ENCODE assay signal across 8 cellular contexts in the genomic region with DNA sequence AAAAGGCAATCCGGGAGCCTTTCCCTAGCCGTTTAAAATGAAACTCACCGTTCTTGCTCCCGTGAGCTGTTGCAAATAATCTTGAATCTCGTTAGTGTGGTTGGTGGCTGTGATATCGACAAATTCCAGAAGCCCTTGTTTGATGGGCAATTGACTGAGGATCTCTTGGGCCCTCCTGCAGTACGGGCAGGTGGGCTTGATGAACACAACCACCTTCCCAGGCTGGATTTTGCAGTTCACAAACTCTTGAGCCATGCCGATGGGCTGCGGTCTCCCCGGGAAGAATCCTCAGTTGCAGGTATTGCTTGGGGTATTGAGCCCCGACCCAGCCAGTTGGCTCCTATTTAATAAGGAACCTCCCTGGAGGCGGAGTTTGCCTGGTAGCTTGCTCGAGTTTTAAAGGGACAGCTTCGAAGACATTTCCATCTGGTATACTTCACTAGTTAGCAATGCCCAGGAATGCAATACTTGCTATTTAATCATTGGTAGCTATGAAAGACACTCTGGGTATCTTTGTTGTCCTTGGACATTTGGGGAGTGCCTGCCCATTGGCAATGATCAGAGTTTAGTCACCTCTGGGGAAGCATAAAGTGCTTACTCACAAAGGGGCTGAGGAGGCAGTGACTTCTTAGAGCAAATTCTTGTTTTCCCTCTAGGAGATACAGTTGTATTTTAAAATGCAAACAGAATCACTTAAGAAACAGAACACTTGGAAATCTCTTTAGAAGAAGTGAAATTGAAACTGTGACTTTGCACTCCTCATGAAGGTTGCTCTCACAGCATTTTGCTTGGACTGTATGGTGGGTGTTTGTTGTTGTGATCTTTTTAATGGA. TPM values are rescaled to one million over a fixed set of nuclear protein-coding genes. Genes with fewer than 3 reads are reported as not detected.
DNase-seq lines count a peak whose midpoint lies in the region; ATAC-seq and TF ChIP-seq lines count a peak whose summit lies in the region.

A gene with protein sequence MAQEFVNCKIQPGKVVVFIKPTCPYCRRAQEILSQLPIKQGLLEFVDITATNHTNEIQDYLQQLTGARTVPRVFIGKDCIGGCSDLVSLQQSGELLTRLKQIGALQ (minus strand): TSS at position 319 of the 833 bp plus-strand sequence. CDS start 64 bp downstream, at position 255.

- no peaks in the 10 kb centered on the region for H3K36me3 ChIP-seq in SU-DHL-6 (ENCODE audit: low read length)
- no peaks in the 10 kb centered on the region for H3K36me3 ChIP-seq in body of pancreas (replicated peaks in 1 of 2; ENCODE audit: insufficient read depth in 1 of 2, low read depth in 2 of 2)

- peaks cover 5% of the 10 kb centered on the region for H3K36me3 Mint-ChIP-seq in IgD-negative memory B cell

- H3K9me2 ChIP-seq in SU-DHL-6 (replicated peaks; ENCODE audit: insufficient read depth, low read length): no peaks in the 10 kb centered on the region

- ATAC-seq in GM21717 (IDR thresholded peaks at IDR 0.05; ENCODE audit: unreplicated experiment) (peak; percentile 48), body of pancreas (peak; percentile 83)

- H3K27ac Mint-ChIP-seq in IgD-negative memory B cell: peak within 1 kb of the TSS; percentile 56 to 98 (median 97)

- H3K27ac ChIP-seq in SU-DHL-6 (ENCODE audit: low read depth, low read length) (peak within 1 kb of the TSS; percentile 32), body of pancreas (peak within 1 kb of the TSS; percentile 61 to 84 (median 73))

- H3K9ac ChIP-seq in SU-DHL-6 (ENCODE audit: low read length): peak within 1 kb of the TSS; percentile 55

- peak; percentile 21 to 66 (median 60) for TF ChIP-seq POLR2A in body of pancreas (IDR thresholded peaks at IDR 0.05)

- H3K9me3 Mint-ChIP-seq in IgD-negative memory B cell: no peaks in the 10 kb centered on the region

- H3K9me3 ChIP-seq in SU-DHL-6 (ENCODE audit: insufficient read depth, low read length): no peaks in the 10 kb centered on the region
- H3K9me3 ChIP-seq in body of pancreas: no peaks in the 10 kb centered on the region

- 0% methylated on average over 13 to 14 of the region's 14 CpGs for WGBS in body of pancreas, 2 donors

- H3K4me1 Mint-ChIP-seq in IgD-negative memory B cell: peaks cover 49 to 54% (median 50%) of the 10 kb centered on the region in 3 donors

- H3K27me3 Mint-ChIP-seq in IgD-negative memory B cell: no peaks in the 10 kb centered on the region

- H3F3A ChIP-seq in SU-DHL-6 (ENCODE audit: insufficient read depth): 0 out of 2 replicates have a peak, but pooled peaks cover 3% of the 10 kb centered on the region

- H3K4me1 ChIP-seq in body of pancreas: peaks cover 27% of the 10 kb centered on the region

- intact Hi-C loops in body of pancreas (cut with DNase I): no loop called here

- no peaks in the 10 kb centered on the region for H3K79me2 ChIP-seq in SU-DHL-6 (ENCODE audit: insufficient read depth, low read length)

- peak within 1 kb of the TSS; percentile 83 for H2AFZ ChIP-seq in SU-DHL-6 (ENCODE audit: low read depth, low read length, severe bottlenecking)

- peak within 1 kb of the TSS; percentile 81 for H3K4me3 ChIP-seq in SU-DHL-6 (ENCODE audit: insufficient read depth, low read length, poor library complexity, severe bottlenecking)
- peak within 1 kb of the TSS; percentile 45 to 60 for H3K4me3 ChIP-seq in body of pancreas

- DNase-seq in NCI-H1092 treated with DMSO at 0.1 percent for 48 hours (lab: John Stamatoyannopoulos, UW) (peak; percentile 3), NCI-H1092 (lab: John Stamatoyannopoulos, UW) (no peak), body of pancreas (peak; percentile 67 to 79 (median 77)), hippocampal formation (lab: John Stamatoyannopoulos, UW) (peak; percentile 53 to 64), putamen (ENCODE audit: low spot score) (peak; percentile 78)

- TF ChIP-seq CTCF in SU-DHL-6 (IDR thresholded peaks at IDR 0.05; ENCODE audit: insufficient read depth, low read length, poor library complexity, severe bottlenecking) (no peak), body of pancreas (IDR thresholded peaks at IDR 0.05) (no peak)

- peak within 1 kb of the TSS; percentile 90 to 100 (median 97) for H3K4me3 Mint-ChIP-seq in IgD-negative memory B cell

- H4K20me1 ChIP-seq in SU-DHL-6 (ENCODE audit: low read depth, low read length): no peaks in the 10 kb centered on the region

- H3K4me2 ChIP-seq in SU-DHL-6 (ENCODE audit: low read depth, low read length, poor library complexity, severe bottlenecking): peak within 1 kb of the TSS; percentile 76

- H3K27me3 ChIP-seq in SU-DHL-6 (ENCODE audit: low read length) (no peaks in the 10 kb centered on the region), body of pancreas (no peaks in the 10 kb centered on the region)

RNA-seq across cellular contexts. Expression of the gene that starts here (rescaled TPM):
- 113 TPM for polyA plus RNA-seq in IgD-negative memory B cell
- 10 to 100 TPM in 1 of 2 donors, 1 to 10 TPM in 1; 8.6 to 17.6 TPM for total RNA-seq in body of pancreas
